ENCODE assay signal across 16 cellular contexts in the genomic region with DNA sequence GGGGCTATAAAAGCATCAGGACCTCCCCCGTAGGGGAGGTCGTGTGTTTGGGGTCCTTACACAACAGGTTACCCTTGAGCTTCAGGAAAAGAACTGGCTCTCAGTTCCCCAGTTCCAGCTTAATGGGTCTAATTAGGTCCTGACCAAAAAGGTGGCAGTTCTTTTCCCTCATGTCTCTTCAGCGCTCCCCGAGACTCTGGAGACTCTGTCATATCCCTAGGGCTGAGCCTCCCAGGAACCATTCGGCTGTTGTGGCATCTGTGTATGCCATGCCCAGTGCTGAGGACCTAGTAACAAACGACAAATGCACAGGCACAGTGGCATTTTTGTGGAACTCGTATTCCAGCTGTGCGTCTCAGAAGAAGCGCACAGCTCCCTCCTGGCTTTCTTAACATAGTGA. TPM values are rescaled to one million over a fixed set of nuclear protein-coding genes. Genes with fewer than 3 reads are reported as not detected.
DNase-seq lines count a peak whose midpoint lies in the region; ATAC-seq, FAIRE-seq and TF ChIP-seq lines count a peak whose summit lies in the region.
"Had no signal": no experiment of that assay in that cellular context is flagged by ENCODE, and none has a peak within 500 bp of the region (broad histone marks: within the 10 kb centered on the region; RNA-seq: fewer than 3 reads in every experiment).

No MANE protein-coding gene starts in this region.

- peaks cover under 1% of the 10 kb centered on the region; the same call in 1 of the 2 replicates for H4K20me1 ChIP-seq in GM12878 (ENCODE audit: control insufficient read depth, insufficient read depth)

- H3K36me3 Mint-ChIP-seq in activated naive CD4-positive, alpha-beta T cell treated with anti-CD3 and anti-CD28 coated beads, Interleukin-2, amount 50 U/mL, for 24 hours = peaks cover 13% of the 10 kb centered on the region
- H3K36me3 Mint-ChIP-seq: WTC11 had no signal

- no peaks in the 10 kb centered on the region; the same call in 1 of the 3 replicates for H3K9me3 ChIP-seq in GM12878 (replicated peaks; ENCODE audit: control insufficient read depth, insufficient read depth, low read length)
- no peaks in the 10 kb centered on the region for H3K9me3 ChIP-seq in mucosa of rectum (ENCODE audit: control insufficient read depth in 2 of 2, low read length in 2 of 2)
- H3K9me3 ChIP-seq in aorta (ENCODE audit: control insufficient read depth, low read length) = peaks cover 2% of the 10 kb centered on the region
- H3K9me3 ChIP-seq: testis had no signal

- CTCF ChIA-PET in GM12878 (lab: Yijun Ruan, JAX) = interaction anchor here (0.7 to 3.2 kb wide), 2 partner anchors 58 to 122 kb away, joined by 3 to 19 read pairs; no protein-coding TSS in a partner anchor

- H3K4me2 ChIP-seq in GM12878 (ENCODE audit: control insufficient read depth, insufficient read depth) = peak overlapping the region; percentile 19

- DNase-seq in activated naive CD4-positive, alpha-beta T cell (lab: John Stamatoyannopoulos, UW) = no peak
- DNase-seq in GM12878 (ENCODE audit: low read depth, low spot score) = no peak
- DNase-seq in substantia nigra (lab: John Stamatoyannopoulos, UW) = no peak
- DNase-seq in NCI-H446 (lab: John Stamatoyannopoulos, UW) = no peak
- DNase-seq in HT-29 (ENCODE audit: low spot score) = no peak
- DNase-seq in aorta = no peak
- DNase-seq: activated effector memory CD4-positive, alpha-beta T cell treated with Interleukin-2 at 50 U/mL for 16 hours; DMS153; hippocampal formation; NCI-H2171 treated with DMSO at 0.1 percent for 48 hours; nucleus accumbens; testis had no signal

- no peaks in the 10 kb centered on the region for H3K9me3 Mint-ChIP-seq in activated naive CD4-positive, alpha-beta T cell treated with anti-CD3 and anti-CD28 coated beads, Interleukin-2, amount 50 U/mL, for 24 hours
- H3K9me3 Mint-ChIP-seq: WTC11 had no signal

- no peak for FAIRE-seq in GM12878 (lab: Jason Lieb, UNC)

- BruUV-seq in GM12878 (replicated peaks; lab: Mats Ljungman, UMichigan) = no TSS peak

- H3K4me3 Mint-ChIP-seq in activated naive CD4-positive, alpha-beta T cell treated with anti-CD3 and anti-CD28 coated beads, Interleukin-2, amount 50 U/mL, for 24 hours = peak overlapping the region; percentile 99
- H3K4me3 Mint-ChIP-seq: WTC11 had no signal

- POLR2A ChIA-PET in GM12878 (lab: Charles Lee) = interaction anchor here (0.5 to 1.4 kb wide), 2 partner anchors 81 to 226 kb away, joined by 3 read pairs; no protein-coding TSS in a partner anchor

- peaks cover 31% of the 10 kb centered on the region for H3K79me2 ChIP-seq in GM12878 (ENCODE audit: control insufficient read depth, insufficient read depth, low read length)

- SMC1A ChIA-PET in GM12878 (lab: Charles Lee; ENCODE audit: uncharacterized antibody, unreplicated experiment) = interaction anchor here (1.1 to 6.1 kb wide), 8 partner anchors 8 to 670 kb away, joined by 3 to 51 read pairs (median 4); no protein-coding TSS in a partner anchor

- intact Hi-C loops in GM12878 (cut with micrococcal nuclease; ENCODE audit: unreplicated experiment) (loop anchor here (5.0 kb wide), 1 partner anchor 453 kb away; no protein-coding TSS in a partner anchor), aorta (cut with DNase I) (no loop called here)

- H3K27me3 ChIP-seq in GM12878 (replicated peaks in 1 of 2; ENCODE audit: control insufficient read depth in 2 of 2, insufficient read depth in 2 of 2, low read length in 1 of 2) (no peaks in the 10 kb centered on the region), mucosa of rectum (ENCODE audit: control insufficient read depth in 2 of 2, insufficient read depth in 2 of 2, low read length in 2 of 2) (no peaks in the 10 kb centered on the region), aorta (ENCODE audit: control insufficient read depth in 1 of 2, insufficient read depth in 2 of 2, low read length in 1 of 2) (no peaks in the 10 kb centered on the region)
- H3K27me3 ChIP-seq: testis had no signal

- in situ Hi-C loops in GM12878 (cut with MboI) = loop anchor here (10.0 kb wide), 1 partner anchor 64 kb away; no protein-coding TSS in a partner anchor

- H3K27me3 Mint-ChIP-seq in activated naive CD4-positive, alpha-beta T cell treated with anti-CD3 and anti-CD28 coated beads, Interleukin-2, amount 50 U/mL, for 24 hours = no peaks in the 10 kb centered on the region

- ATAC-seq in GM12878 = no peak
- ATAC-seq in aorta (ENCODE audit: low FRiP score) = no peak
- ATAC-seq: SK-N-SH treated with all-trans-retinoic acid at 6 μM for 48 hours, WTC11 had no signal

- no peak for TF ChIP-seq EP300 in GM12878 (IDR thresholded peaks at IDR 0.05; ENCODE audit: borderline replicate concordance in 1 of 2, control insufficient read depth in 1 of 2, low read depth in 2 of 2, low read length in 2 of 2)

- 0 out of 2 replicates have a peak, but pooled peaks have one; percentile 20 for TF ChIP-seq POLR2A in GM12878 (IDR thresholded peaks at IDR 0.05; ENCODE audit: low read depth, low read length)

- no peak overlapping the region for H2AFZ ChIP-seq in GM12878 (ENCODE audit: control insufficient read depth, low read depth, low read length)

- H3K4me3 ChIP-seq in GM12878 (peak overlapping the region; percentile 58), mucosa of rectum (ENCODE audit: low read length in 2 of 2) (peak overlapping the region; percentile 45 to 88), aorta (ENCODE audit: low read length in 2 of 2) (no peak overlapping the region)
- H3K4me3 ChIP-seq: testis had no signal

- H3K9ac ChIP-seq in GM12878 (ENCODE audit: control insufficient read depth, insufficient read depth, low read length) (peak overlapping the region; percentile 59), mucosa of rectum (ENCODE audit: low read depth in 1 of 2, low read length in 2 of 2) (peak overlapping the region in 1 of 2 donors; percentile 5)

- H3K36me3 ChIP-seq in GM12878 (ENCODE audit: control insufficient read depth in 2 of 2, insufficient read depth in 2 of 2, low read length in 1 of 2) (peaks cover 1 to 11% of the 10 kb centered on the region in 2 experiments; a peak in 2 of 4 replicates), mucosa of rectum (ENCODE audit: control insufficient read depth in 2 of 2, insufficient read depth in 2 of 2, low read length in 2 of 2) (peaks cover 7 to 14% of the 10 kb centered on the region in 2 donors), aorta (ENCODE audit: control insufficient read depth in 1 of 2, insufficient read depth in 2 of 2, low read length in 1 of 2) (no peaks in the 10 kb centered on the region)

- H3K27ac Mint-ChIP-seq in activated naive CD4-positive, alpha-beta T cell treated with anti-CD3 and anti-CD28 coated beads, Interleukin-2, amount 50 U/mL, for 24 hours = no peak overlapping the region
- H3K27ac Mint-ChIP-seq: WTC11 had no signal

- TF ChIP-seq CTCF in GM12878 (IDR thresholded peaks at IDR 0.05 in 2 of 3, conservative IDR thresholded peaks at IDR 0.05 in 1 of 3; ENCODE audit: control insufficient read depth in 2 of 3, extremely low read depth in 1 of 3, insufficient read depth in 1 of 3, low read depth in 3 of 3, low read length in 3 of 3) = no peak

- H3K4me1 Mint-ChIP-seq in activated naive CD4-positive, alpha-beta T cell treated with anti-CD3 and anti-CD28 coated beads, Interleukin-2, amount 50 U/mL, for 24 hours = peaks cover 82% of the 10 kb centered on the region

- 75% methylated on average over 9 of the region's 9 CpGs for WGBS in GM12878 (ENCODE audit: insufficient coverage, insufficient replicate concordance, low lambda C conversion rate, missing lambda C conversion rate)
- WGBS in aorta, 2 donors = 80 to 85% methylated on average over 9 of the region's 9 CpGs

- H3K4me1 ChIP-seq in GM12878 (ENCODE audit: control insufficient read depth, insufficient read depth, low read length) (peaks cover 48% of the 10 kb centered on the region), mucosa of rectum (ENCODE audit: control insufficient read depth in 2 of 2, insufficient read depth in 2 of 2, low read length in 2 of 2) (peaks cover 19 to 24% of the 10 kb centered on the region in 2 donors), aorta (ENCODE audit: control insufficient read depth in 1 of 2, insufficient read depth in 2 of 2, low read length in 2 of 2) (no peaks in the 10 kb centered on the region)
- H3K4me1 ChIP-seq: testis had no signal

- no peak for TF ChIP-seq RAD21 in GM12878 (IDR thresholded peaks at IDR 0.05; ENCODE audit: insufficient read depth, low read depth, low read length)

- RAD21 ChIA-PET in GM12878 (lab: Charles Lee; ENCODE audit: unreplicated experiment) = interaction anchor here (3.7 to 5.8 kb wide), 2 partner anchors 11 to 122 kb away, joined by 18 to 37 read pairs; no protein-coding TSS in a partner anchor

- H3K27ac ChIP-seq in GM12878 (ENCODE audit: control insufficient read depth, insufficient read depth) (peak overlapping the region; percentile 14; the same call in 1 of the 2 replicates), mucosa of rectum (ENCODE audit: low read depth in 2 of 2, low read length in 2 of 2) (peak overlapping the region; percentile 33), substantia nigra (ENCODE audit: low read depth, low read length, poor library complexity, severe bottlenecking) (no peak overlapping the region), aorta (ENCODE audit: low read depth in 1 of 2, low read length in 2 of 2) (no peak overlapping the region)
- H3K27ac ChIP-seq: testis had no signal

TF ChIP-seq in GM12878, 131 proteins besides CTCF, POLR2A, EP300 and RAD21 (continues in another document):
- TF ChIP-seq MYC (IDR thresholded peaks at IDR 0.05; ENCODE audit: insufficient read depth, insufficient read length, insufficient replicate concordance, low read length, severe bottlenecking) = no peak
- 0 out of 2 replicates have a peak, but pooled peaks have one; percentile 2 for TF ChIP-seq CHD4 (IDR thresholded peaks at IDR 0.05)

RNA-seq across cellular contexts. Expression of gene PRDM1, which starts 14.6 kb away (rescaled TPM):
- total RNA-seq in GM12878 (2013; cell fraction: nucleolus; rRNA removed) = 7.9 and 9.9 TPM in 2 replicates
- total RNA-seq in GM12878 (2014; rRNA removed) (3.7 and 4.0 TPM in 2 replicates), GM12878 (2014; rRNA removed; fragmentation: Illumina TruSeq; extraction: Trizol) (4.0 and 4.1 TPM in 2 replicates), GM12878 (2021) (7.7 and 8.4 TPM in 2 replicates), aorta (10 to 100 TPM in 1 of 2 donors, 1 to 10 TPM in 1; 6.0 to 10.5 TPM)
- 8.1 TPM for polyA plus RNA-seq in GM12878 (2011; ENCODE audit: low read depth)
- polyA plus RNA-seq in GM12878 (2011; rRNA removed) (4.0 and 4.2 TPM in 2 replicates), GM12878 (2014; fragmentation: Illumina TruSeq; extraction: Trizol) (5.1 and 6.4 TPM in 2 replicates), GM12878 (2014; fragmentation: Nextera tagmentation; extraction: Ambion mirVana) (1 to 10 TPM; 1.9 to 2.8 TPM), GM12878 (2014; rRNA removed) (2.0 and 4.0 TPM in 2 replicates), GM12878 (2016; fragmentation: Nextera tagmentation; extraction: Ambion mirVana) (10 to 100 TPM; 13.6 to 15.8 TPM), aorta (1 to 10 TPM in 1 of 2 donors, under 1 TPM in 1; 0.23 to 1.0 TPM)
- polyA plus RNA-seq in GM12878 (2011; cell fraction: cytosol; rRNA removed) = 3.8 and 4.5 TPM in 2 replicates
- polyA plus RNA-seq in GM12878 (2011; cell fraction: nucleus; rRNA removed) = 7.9 and 9.8 TPM in 2 replicates
- 11.0 and 12.0 TPM in 2 replicates for polyA plus RNA-seq in GM12878 (2012)
- polyA minus RNA-seq in GM12878 (2011; rRNA and poly(A)+ RNA removed) = 8.2 and 10.9 TPM in 2 replicates
- 3.6 and 6.0 TPM in 2 replicates for polyA minus RNA-seq in GM12878 (2011; cell fraction: cytosol; rRNA and poly(A)+ RNA removed)
- polyA minus RNA-seq in GM12878 (2011; cell fraction: nucleus; rRNA and poly(A)+ RNA removed) = 13.5 and 21.5 TPM in 2 replicates
- 1.4 TPM in 1 of 2 replicates, not detected in the other for total RNA-seq in HT-29 (2014; rRNA removed; shearing (Covaris generic))

Comparison
In these comparisons a context has a peak if more than half of its experiments do, and no peak if none do; other contexts are left out.
1. H3K27ac ChIP-seq: peak in GM12878 (single experiment) and mucosa of rectum (2 of 2); none in substantia nigra (single experiment) and aorta (0 of 2).
2. H3K4me3 ChIP-seq: peak in GM12878 (single experiment) and mucosa of rectum (2 of 2); none in aorta (0 of 2).